Comparison of ENCODE assay signal across 1 cellular context in the genomic region with DNA sequence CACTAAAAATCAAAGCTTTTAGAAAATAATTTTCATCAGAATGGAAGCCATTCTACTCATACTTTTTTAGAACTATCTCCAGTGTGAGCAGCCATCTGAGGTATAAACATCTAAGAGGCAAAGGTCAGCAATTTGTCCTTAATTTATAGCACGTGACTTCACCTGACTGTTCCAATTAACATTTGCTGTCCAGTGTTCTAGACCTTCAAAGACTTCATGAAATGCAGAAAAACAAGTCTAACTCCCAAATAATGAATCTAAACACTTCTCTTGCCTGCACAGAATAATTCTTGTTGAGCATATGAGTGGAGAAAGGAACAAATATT.
TF ChIP-seq lines count a peak whose summit lies in the region.

No MANE protein-coding gene starts in this region.

TF ChIP-seq in HepG2, 621 proteins besides CTCF, POLR2A, EP300 and RAD21:
- TF ChIP-seq, protein P1, sequence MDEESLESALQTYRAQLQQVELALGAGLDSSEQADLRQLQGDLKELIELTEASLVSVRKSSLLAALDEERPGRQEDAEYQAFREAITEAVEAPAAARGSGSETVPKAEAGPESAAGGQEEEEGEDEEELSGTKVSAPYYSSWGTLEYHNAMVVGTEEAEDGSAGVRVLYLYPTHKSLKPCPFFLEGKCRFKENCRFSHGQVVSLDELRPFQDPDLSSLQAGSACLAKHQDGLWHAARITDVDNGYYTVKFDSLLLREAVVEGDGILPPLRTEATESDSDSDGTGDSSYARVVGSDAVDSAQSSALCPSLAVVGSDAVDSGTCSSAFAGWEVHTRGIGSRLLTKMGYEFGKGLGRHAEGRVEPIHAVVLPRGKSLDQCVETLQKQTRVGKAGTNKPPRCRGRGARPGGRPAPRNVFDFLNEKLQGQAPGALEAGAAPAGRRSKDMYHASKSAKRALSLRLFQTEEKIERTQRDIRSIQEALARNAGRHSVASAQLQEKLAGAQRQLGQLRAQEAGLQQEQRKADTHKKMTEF (CRISPR knock-in tag; IDR thresholded peaks at IDR 0.05): no peak
- TF ChIP-seq ZBTB38 (CRISPR knock-in tag; IDR thresholded peaks at IDR 0.05) (no peak), ZIK1 (CRISPR knock-in tag; IDR thresholded peaks at IDR 0.05; ENCODE audit: borderline replicate concordance, low read depth) (no peak), TMF1 (CRISPR knock-in tag; IDR thresholded peaks at IDR 0.05; ENCODE audit: low read depth) (no peak), MAFK (conservative IDR thresholded peaks at IDR 0.05 in 1 of 2, IDR thresholded peaks at IDR 0.05 in 1 of 2; ENCODE audit: low read length in 2 of 2) (peak in 1 of 2 experiments; percentile 21; a peak in 1 of 4 replicates), CREB1 (IDR thresholded peaks at IDR 0.05) (no peak), CREB1 (CRISPR knock-in tag; IDR thresholded peaks at IDR 0.05) (no peak)
- TF ChIP-seq, protein P2, sequence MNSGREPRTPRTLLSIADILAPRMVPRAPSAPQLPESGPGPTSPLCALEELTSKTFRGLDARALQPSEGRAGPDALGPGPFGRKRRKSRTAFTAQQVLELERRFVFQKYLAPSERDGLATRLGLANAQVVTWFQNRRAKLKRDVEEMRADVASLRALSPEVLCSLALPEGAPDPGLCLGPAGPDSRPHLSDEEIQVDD (CRISPR knock-in tag; IDR thresholded peaks at IDR 0.05; ENCODE audit: borderline replicate concordance): no peak
